ENCODE assay signal across 24 cellular contexts in the genomic region with DNA sequence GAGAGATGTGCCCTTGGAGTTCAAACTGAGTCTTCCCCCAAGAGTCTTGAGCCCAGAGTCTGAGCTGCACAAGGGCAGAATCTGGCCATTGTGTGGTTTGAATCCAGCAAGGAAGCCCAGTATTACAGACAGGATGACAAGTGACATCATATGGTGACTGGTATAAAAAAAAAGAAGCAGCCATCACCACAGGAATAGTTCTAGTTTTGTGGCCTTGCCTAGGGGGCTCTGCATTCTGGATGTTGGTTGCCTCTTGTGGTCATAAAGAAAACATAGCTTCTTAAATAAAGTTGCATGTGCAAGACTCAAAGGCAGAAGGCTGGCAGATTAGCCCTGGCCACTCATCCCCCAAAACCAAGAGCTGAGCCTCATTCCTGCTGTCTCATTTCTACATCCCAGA. TPM values are rescaled to one million over a fixed set of nuclear protein-coding genes. Genes with fewer than 3 reads are reported as not detected.
"Had no signal": no experiment of that assay in that cellular context is flagged by ENCODE, and none has a peak within 500 bp of the region (broad histone marks: within the 10 kb centered on the region; RNA-seq: fewer than 3 reads in every experiment).

No MANE protein-coding gene starts in this region.

- H3K9me3 ChIP-seq: left ventricle myocardium inferior, tibial nerve had no signal

- H3K36me3 ChIP-seq: left ventricle myocardium inferior, tibial nerve had no signal

- H3K4me1 ChIP-seq: foreskin keratinocyte, left ventricle myocardium inferior had no signal

- DNase-seq: activated CD4-positive, alpha-beta T cell treated with anti-CD3 and anti-CD28 coated beads, Interleukin-2, amount 50 U/mL, for 4 hours; activated naive CD4-positive, alpha-beta T cell treated with anti-CD3 and anti-CD28 coated beads for 36 hours; activated naive CD8-positive, alpha-beta T cell treated with anti-CD3 and anti-CD28 coated beads, Interleukin-2, amount 50 U/mL, for 24 hours; aorta; cortex of kidney; effector CD4-positive, alpha-beta T cell; foreskin keratinocyte; left ventricle myocardium inferior; natural killer cell; occipital lobe; right cardiac atrium; stimulated activated CD4-positive, alpha-beta T cell treated with anti-CD3 and anti-CD28 coated beads, Interleukin-4, amount 100 ng/mL, for 4 hours; stimulated activated CD8-positive, alpha-beta memory T cell treated with anti-CD3 and anti-CD28 coated beads, Interleukin-4, amount 100 ng/mL, for 48 hours; stimulated activated naive CD4-positive, alpha-beta T cell treated with Interleukin-2 at 50 U/mL for 16 hours; substantia nigra had no signal

- ATAC-seq: activated CD4-positive, CD25-positive, alpha-beta regulatory T cell treated with anti-CD3 and anti-CD28 coated beads, Interleukin-2, amount 50 U/mL, for 24 hours; activated naive CD8-positive, alpha-beta T cell treated with anti-CD3 and anti-CD28 coated beads, Interleukin-2, amount 50 U/mL, for 24 hours; foreskin keratinocyte; natural killer cell; right cardiac atrium had no signal

- H3K27me3 ChIP-seq: foreskin keratinocyte, tibial nerve had no signal

- H3K4me3 ChIP-seq: left ventricle myocardium inferior, skin epidermis, tibial nerve had no signal

- H3K27ac ChIP-seq: foreskin keratinocyte, left ventricle myocardium inferior, skin epidermis, tibial nerve had no signal

RNA-seq across cellular contexts. Expression of a gene that starts 16.8 kb away (rescaled TPM):
- total RNA-seq: activated naive CD4-positive, alpha-beta T cell treated with anti-CD3 and anti-CD28 coated beads for 36 hours; activated T-helper 2 cell treated with anti-CD3 and anti-CD28 coated beads, Interferon-gamma antibody, Interleukin-2, Interleukin-4, amounts not matched to agents 10 μg/mL and 5 μg/mL and 100 μg/mL, durations not matched to agents 14 hours and 24 hours and 36 hours; aorta; endothelial cell of umbilical vein; foreskin keratinocyte; kidney epithelial cell; left ventricle myocardium inferior; mucosa of gallbladder; natural killer cell; occipital lobe; progenitor cell of endocrine pancreas; right cardiac atrium; T-helper 2 cell treated with Interferon-gamma antibody and Interleukin-4, amounts not matched to agents 100 ng/mL and 5 ng/mL, for 36 hours; tibial nerve had no signal
- polyA plus RNA-seq: aorta, endothelial cell of umbilical vein, foreskin keratinocyte, right cardiac atrium had no signal

RNA-seq across cellular contexts. Expression of a gene that starts 44.3 kb away (rescaled TPM):
- total RNA-seq: activated naive CD4-positive, alpha-beta T cell treated with anti-CD3 and anti-CD28 coated beads for 36 hours; activated T-helper 2 cell treated with anti-CD3 and anti-CD28 coated beads, Interferon-gamma antibody, Interleukin-2, Interleukin-4, amounts not matched to agents 10 μg/mL and 5 μg/mL and 100 μg/mL, durations not matched to agents 14 hours and 24 hours and 36 hours; aorta; endothelial cell of umbilical vein; foreskin keratinocyte; natural killer cell; T-helper 2 cell treated with Interferon-gamma antibody and Interleukin-4, amounts not matched to agents 100 ng/mL and 5 ng/mL, for 36 hours had no signal
- polyA plus RNA-seq: aorta, endothelial cell of umbilical vein had no signal
